ENCODE assay signal across 1 cellular context in the genomic region with DNA sequence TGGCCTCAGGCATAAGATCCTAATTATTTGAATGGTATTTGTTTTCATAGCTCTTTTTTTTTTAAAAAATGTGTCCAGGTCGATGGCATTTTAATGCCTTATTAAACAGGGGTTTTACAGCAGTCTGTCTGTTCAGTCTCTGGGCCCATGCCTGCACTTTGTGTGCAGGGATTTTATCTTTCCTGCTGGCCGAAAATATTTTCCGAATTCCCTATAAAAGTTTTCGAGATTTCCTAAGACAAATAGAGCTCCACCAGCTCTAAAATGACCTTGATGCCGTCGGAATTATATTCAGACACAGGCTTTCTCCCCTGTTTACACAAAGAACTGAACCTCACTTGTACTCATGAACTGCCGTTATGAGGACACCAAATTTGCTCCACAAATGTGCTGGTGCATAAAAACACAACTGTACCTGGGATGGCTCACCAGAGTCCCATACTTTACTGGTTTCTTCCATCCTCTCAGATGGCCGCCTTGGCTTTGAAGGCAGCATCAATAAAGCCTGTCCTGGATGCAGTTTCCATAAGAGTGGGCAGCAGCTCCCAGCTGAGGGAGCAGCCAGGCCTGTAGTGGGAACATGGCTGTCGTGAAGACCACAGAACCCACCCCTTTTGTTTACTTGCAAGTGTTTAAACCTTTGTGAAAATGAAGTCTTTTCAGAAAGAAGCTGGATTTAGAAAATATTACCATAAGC.
TF ChIP-seq lines count a peak whose summit lies in the region.

No MANE protein-coding gene starts in this region.

TF ChIP-seq in HepG2, 621 proteins besides CTCF, POLR2A, EP300 and RAD21 (continued from another document):
- TF ChIP-seq PRDM15 (CRISPR knock-in tag; IDR thresholded peaks at IDR 0.05) (0 out of 2 replicates have a peak, but pooled peaks have one; percentile 19), ZNF12 (CRISPR knock-in tag; IDR thresholded peaks at IDR 0.05) (peak; percentile 50; the same call in 1 of the 2 replicates), TRIM22 (IDR thresholded peaks at IDR 0.05) (no peak), FOXA3 (CRISPR knock-in tag; IDR thresholded peaks at IDR 0.05) (peak; percentile 60)
- TF ChIP-seq, protein P1, sequence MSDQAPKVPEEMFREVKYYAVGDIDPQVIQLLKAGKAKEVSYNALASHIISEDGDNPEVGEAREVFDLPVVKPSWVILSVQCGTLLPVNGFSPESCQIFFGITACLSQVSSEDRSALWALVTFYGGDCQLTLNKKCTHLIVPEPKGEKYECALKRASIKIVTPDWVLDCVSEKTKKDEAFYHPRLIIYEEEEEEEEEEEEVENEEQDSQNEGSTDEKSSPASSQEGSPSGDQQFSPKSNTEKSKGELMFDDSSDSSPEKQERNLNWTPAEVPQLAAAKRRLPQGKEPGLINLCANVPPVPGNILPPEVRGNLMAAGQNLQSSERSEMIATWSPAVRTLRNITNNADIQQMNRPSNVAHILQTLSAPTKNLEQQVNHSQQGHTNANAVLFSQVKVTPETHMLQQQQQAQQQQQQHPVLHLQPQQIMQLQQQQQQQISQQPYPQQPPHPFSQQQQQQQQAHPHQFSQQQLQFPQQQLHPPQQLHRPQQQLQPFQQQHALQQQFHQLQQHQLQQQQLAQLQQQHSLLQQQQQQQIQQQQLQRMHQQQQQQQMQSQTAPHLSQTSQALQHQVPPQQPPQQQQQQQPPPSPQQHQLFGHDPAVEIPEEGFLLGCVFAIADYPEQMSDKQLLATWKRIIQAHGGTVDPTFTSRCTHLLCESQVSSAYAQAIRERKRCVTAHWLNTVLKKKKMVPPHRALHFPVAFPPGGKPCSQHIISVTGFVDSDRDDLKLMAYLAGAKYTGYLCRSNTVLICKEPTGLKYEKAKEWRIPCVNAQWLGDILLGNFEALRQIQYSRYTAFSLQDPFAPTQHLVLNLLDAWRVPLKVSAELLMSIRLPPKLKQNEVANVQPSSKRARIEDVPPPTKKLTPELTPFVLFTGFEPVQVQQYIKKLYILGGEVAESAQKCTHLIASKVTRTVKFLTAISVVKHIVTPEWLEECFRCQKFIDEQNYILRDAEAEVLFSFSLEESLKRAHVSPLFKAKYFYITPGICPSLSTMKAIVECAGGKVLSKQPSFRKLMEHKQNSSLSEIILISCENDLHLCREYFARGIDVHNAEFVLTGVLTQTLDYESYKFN (CRISPR knock-in tag; conservative IDR thresholded peaks at IDR 0.05) = peak; percentile 34; the same call in 1 of the 2 replicates
- TF ChIP-seq, protein P2, sequence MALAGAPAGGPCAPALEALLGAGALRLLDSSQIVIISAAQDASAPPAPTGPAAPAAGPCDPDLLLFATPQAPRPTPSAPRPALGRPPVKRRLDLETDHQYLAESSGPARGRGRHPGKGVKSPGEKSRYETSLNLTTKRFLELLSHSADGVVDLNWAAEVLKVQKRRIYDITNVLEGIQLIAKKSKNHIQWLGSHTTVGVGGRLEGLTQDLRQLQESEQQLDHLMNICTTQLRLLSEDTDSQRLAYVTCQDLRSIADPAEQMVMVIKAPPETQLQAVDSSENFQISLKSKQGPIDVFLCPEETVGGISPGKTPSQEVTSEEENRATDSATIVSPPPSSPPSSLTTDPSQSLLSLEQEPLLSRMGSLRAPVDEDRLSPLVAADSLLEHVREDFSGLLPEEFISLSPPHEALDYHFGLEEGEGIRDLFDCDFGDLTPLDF (CRISPR knock-in tag; IDR thresholded peaks at IDR 0.05) = 0 out of 2 replicates have a peak, but pooled peaks have one; percentile 27
